Comparison of ENCODE assay signal across 11 cellular contexts in genomic region chr5:135135530-135136201, GRCh38.
DNase-seq lines count a peak whose midpoint lies in the region; ATAC-seq and TF ChIP-seq lines count a peak whose summit lies in the region.
"Had no signal": no experiment of that assay in that cellular context is flagged by ENCODE, and none has a peak within 500 bp of the region (broad histone marks: within the 10 kb centered on the region; RNA-seq: fewer than 3 reads in every experiment).

No MANE protein-coding gene starts in this region.

- no peaks in the 10 kb centered on the region for H3K9me3 ChIP-seq in mucosa of descending colon
- H3K9me3 ChIP-seq: left lung had no signal

- H3K27ac Mint-ChIP-seq in Calu3 (ENCODE audit: unreplicated experiment) (peak overlapping the region; percentile 48), endothelial cell (ENCODE audit: unreplicated experiment) (no peak overlapping the region)
- H3K27ac Mint-ChIP-seq in activated CD8-positive, alpha-beta T cell treated with anti-CD3 and anti-CD28 coated beads, Interleukin-2, amount 10 ng/mL, durations not matched to agents 7 days and 5 days, result no peak overlapping the region
- H3K27ac Mint-ChIP-seq in activated CD4-positive, alpha-beta T cell treated with anti-CD3 and anti-CD28 coated beads, Interleukin-2, amount 10 ng/mL, durations not matched to agents 24 days and 14 days, result no peak overlapping the region
- H3K27ac Mint-ChIP-seq: IgD-negative memory B cell had no signal

- no peaks in the 10 kb centered on the region for H3K36me3 ChIP-seq in mucosa of descending colon (ENCODE audit: low read depth)
- H3K36me3 ChIP-seq: left lung had no signal

- H3K4me1 Mint-ChIP-seq in Calu3 (ENCODE audit: low read depth, unreplicated experiment) (peaks cover 61% of the 10 kb centered on the region), endothelial cell (ENCODE audit: unreplicated experiment) (peaks cover 9% of the 10 kb centered on the region)
- H3K4me1 Mint-ChIP-seq in activated CD8-positive, alpha-beta T cell treated with anti-CD3 and anti-CD28 coated beads, Interleukin-2, amount 10 ng/mL, durations not matched to agents 7 days and 5 days (ENCODE audit: low read depth), result no peaks in the 10 kb centered on the region
- no peaks in the 10 kb centered on the region for H3K4me1 Mint-ChIP-seq in activated CD4-positive, alpha-beta T cell treated with anti-CD3 and anti-CD28 coated beads, Interleukin-2, amount 10 ng/mL, durations not matched to agents 24 days and 14 days

- CTCF ChIA-PET in Calu3 (lab: Charles Lee), result interaction anchor here (0.7 kb wide), 1 partner anchor 28 kb away, joined by 3 read pairs; no protein-coding TSS in a partner anchor
- CTCF ChIA-PET in activated CD8-positive, alpha-beta T cell treated with anti-CD3 and anti-CD28 coated beads, Interleukin-2, amount 10 ng/mL, durations not matched to agents 7 days and 5 days (lab: Charles Lee), result no interaction called here

- intact Hi-C loops in Calu3 (cut with micrococcal nuclease; ENCODE audit: unreplicated experiment) (no loop called here), mucosa of descending colon (cut with DNase I, micrococcal nuclease) (no loop called here)
- intact Hi-C loops in activated CD4-positive, alpha-beta T cell treated with anti-CD3 and anti-CD28 coated beads, Interleukin-2, amount 10 ng/mL, durations not matched to agents 24 days and 14 days (cut with micrococcal nuclease), result no loop called here

- H3K36me3 Mint-ChIP-seq in Calu3 (ENCODE audit: insufficient read depth, unreplicated experiment), result peaks cover 18% of the 10 kb centered on the region
- H3K36me3 Mint-ChIP-seq in activated CD8-positive, alpha-beta T cell treated with anti-CD3 and anti-CD28 coated beads, Interleukin-2, amount 10 ng/mL, durations not matched to agents 7 days and 5 days (ENCODE audit: low read depth), result no peaks in the 10 kb centered on the region
- no peaks in the 10 kb centered on the region for H3K36me3 Mint-ChIP-seq in endothelial cell (ENCODE audit: low read depth, unreplicated experiment)
- H3K36me3 Mint-ChIP-seq in activated CD4-positive, alpha-beta T cell treated with anti-CD3 and anti-CD28 coated beads, Interleukin-2, amount 10 ng/mL, durations not matched to agents 24 days and 14 days (ENCODE audit: low read depth), result no peaks in the 10 kb centered on the region

- TF ChIP-seq CTCF in Calu3 (IDR thresholded peaks at IDR 0.05; ENCODE audit: unreplicated experiment) (no peak), astrocyte of the spinal cord (IDR thresholded peaks at IDR 0.05; ENCODE audit: low read depth, low read length) (no peak), mucosa of descending colon (IDR thresholded peaks at IDR 0.05) (no peak), endothelial cell (IDR thresholded peaks at IDR 0.05; ENCODE audit: unreplicated experiment) (no peak)

- H3K27me3 Mint-ChIP-seq in Calu3 (ENCODE audit: unreplicated experiment), result no peaks in the 10 kb centered on the region
- peaks cover 6% of the 10 kb centered on the region for H3K27me3 Mint-ChIP-seq in activated CD8-positive, alpha-beta T cell treated with anti-CD3 and anti-CD28 coated beads, Interleukin-2, amount 10 ng/mL, durations not matched to agents 7 days and 5 days (ENCODE audit: low read depth)
- H3K27me3 Mint-ChIP-seq in endothelial cell (ENCODE audit: unreplicated experiment), result peaks cover 11% of the 10 kb centered on the region
- H3K27me3 Mint-ChIP-seq in activated CD4-positive, alpha-beta T cell treated with anti-CD3 and anti-CD28 coated beads, Interleukin-2, amount 10 ng/mL, durations not matched to agents 24 days and 14 days, result no peaks in the 10 kb centered on the region
- H3K27me3 Mint-ChIP-seq: IgD-negative memory B cell had no signal

- H3K9me3 Mint-ChIP-seq in Calu3 (ENCODE audit: low read depth, unreplicated experiment) (no peaks in the 10 kb centered on the region), endothelial cell (ENCODE audit: unreplicated experiment) (no peaks in the 10 kb centered on the region)
- no peaks in the 10 kb centered on the region for H3K9me3 Mint-ChIP-seq in activated CD8-positive, alpha-beta T cell treated with anti-CD3 and anti-CD28 coated beads, Interleukin-2, amount 10 ng/mL, durations not matched to agents 7 days and 5 days (ENCODE audit: insufficient read depth)
- no peaks in the 10 kb centered on the region for H3K9me3 Mint-ChIP-seq in activated CD4-positive, alpha-beta T cell treated with anti-CD3 and anti-CD28 coated beads, Interleukin-2, amount 10 ng/mL, durations not matched to agents 24 days and 14 days
- H3K9me3 Mint-ChIP-seq: IgD-negative memory B cell had no signal

- ATAC-seq in mucosa of descending colon, result peak; percentile 59
- no peak for ATAC-seq in activated CD8-positive, alpha-beta T cell treated with anti-CD3 and anti-CD28 coated beads, Interleukin-2, amount 10 ng/mL, durations not matched to agents 7 days and 5 days
- ATAC-seq in GM21423 (IDR thresholded peaks at IDR 0.05; ENCODE audit: unreplicated experiment), result no peak

- H3K4me1 ChIP-seq in mucosa of descending colon (ENCODE audit: low read depth), result peaks cover 36% of the 10 kb centered on the region

- H3K4me3 Mint-ChIP-seq in Calu3 (ENCODE audit: low read depth, unreplicated experiment) (peak overlapping the region; percentile 21), endothelial cell (ENCODE audit: unreplicated experiment) (no peak overlapping the region)
- H3K4me3 Mint-ChIP-seq in activated CD8-positive, alpha-beta T cell treated with anti-CD3 and anti-CD28 coated beads, Interleukin-2, amount 10 ng/mL, durations not matched to agents 7 days and 5 days, result no peak overlapping the region
- no peak overlapping the region for H3K4me3 Mint-ChIP-seq in activated CD4-positive, alpha-beta T cell treated with anti-CD3 and anti-CD28 coated beads, Interleukin-2, amount 10 ng/mL, durations not matched to agents 24 days and 14 days
- H3K4me3 Mint-ChIP-seq: IgD-negative memory B cell had no signal

- in situ Hi-C loops in astrocyte of the spinal cord (cut with HindIII; ENCODE audit: low sequenced_read_pairs), result no loop called here

- no TSS peak for BruUV-seq in Calu3 (replicated peaks; lab: Mats Ljungman, UMichigan)

- POLR2A ChIA-PET in activated CD8-positive, alpha-beta T cell treated with anti-CD3 and anti-CD28 coated beads, Interleukin-2, amount 10 ng/mL, durations not matched to agents 7 days and 5 days (lab: Charles Lee), result no interaction called here

- DNase-seq in Calu3 (peak; percentile 77), NCI-H1105 treated with DMSO at 0.1 percent for 48 hours (lab: John Stamatoyannopoulos, UW) (peak; percentile 59), astrocyte of the spinal cord (ENCODE audit: low read depth, low spot score) (peak; percentile 55), mucosa of descending colon (peak; percentile 89 to 90 (median 90)), endothelial cell (ENCODE audit: low spot score) (no peak)
- DNase-seq in activated CD8-positive, alpha-beta T cell treated with anti-CD3 and anti-CD28 coated beads, Interleukin-2, amount 10 ng/mL, durations not matched to agents 7 days and 5 days, result no peak
- no peak for DNase-seq in activated CD4-positive, alpha-beta T cell treated with anti-CD3 and anti-CD28 coated beads, Interleukin-2, amount 10 ng/mL, durations not matched to agents 24 days and 14 days
- DNase-seq: central memory CD4-positive, alpha-beta T cell; left lung had no signal

- H3K4me3 ChIP-seq in astrocyte of the spinal cord (ENCODE audit: low read depth, low read length), result no peak overlapping the region
- no peak overlapping the region for H3K4me3 ChIP-seq in mucosa of descending colon
- H3K4me3 ChIP-seq: left lung had no signal

Comparison
In these comparisons a context has a peak if more than half of its experiments do, and no peak if none do; other contexts are left out.
1. DNase-seq: peak in Calu3 (single experiment), NCI-H1105 treated with DMSO at 0.1 percent for 48 hours (single experiment), astrocyte of the spinal cord (single experiment) and mucosa of descending colon (3 of 3); none in activated CD8-positive, alpha-beta T cell treated with anti-CD3 and anti-CD28 coated beads, Interleukin-2, amount 10 ng/mL, durations not matched to agents 7 days and 5 days (single experiment), endothelial cell (single experiment) and activated CD4-positive, alpha-beta T cell treated with anti-CD3 and anti-CD28 coated beads, Interleukin-2, amount 10 ng/mL, durations not matched to agents 24 days and 14 days (single experiment).